In genomic region chr5:168651654-168652053, GRCh38 we compare ENCODE assay signal across 11 cellular contexts.
A peak's percentile ranks its signal among the peaks of the same experiment; 100 is the strongest.
DNase-seq lines count a peak whose midpoint lies in the region; ATAC-seq and TF ChIP-seq lines count a peak whose summit lies in the region.
"Had no signal": no experiment of that assay in that cellular context is flagged by ENCODE, and none has a peak within 500 bp of the region (broad histone marks: within the 10 kb centered on the region; RNA-seq: fewer than 3 reads in every experiment).

No MANE protein-coding gene starts in this region.

- no peaks in the 10 kb centered on the region for H3K27me3 ChIP-seq in right atrium auricular region

- peaks cover 0 to 24% of the 10 kb centered on the region in 2 donors for H3K4me1 ChIP-seq in right atrium auricular region

- H3K4me3 ChIP-seq in astrocyte of the spinal cord (ENCODE audit: low read depth, low read length) (no peak overlapping the region), right atrium auricular region (no peak overlapping the region)

- DNase-seq in AG08396 (ENCODE audit: low spot score) (peak; percentile 45), LHCN-M2 (ENCODE audit: low read depth) (peak; percentile 77), astrocyte of the spinal cord (ENCODE audit: low read depth, low spot score) (peak; percentile 53), right atrium auricular region (ENCODE audit: low spot score) (peak; percentile 68), T-helper 2 cell (no peak)
- no peak for DNase-seq in stimulated activated CD4-positive, alpha-beta T cell treated with anti-CD3 and anti-CD28 coated beads, Interleukin-4, amount 100 ng/mL, for 24 hours
- DNase-seq in activated CD4-positive, alpha-beta T cell treated with anti-CD3 and anti-CD28 coated beads for 1 hour = no peak
- DNase-seq: activated T-cell treated with anti-CD3 and anti-CD28 coated beads, Interleukin-2, amount 50 U/mL, for 48 hours; cerebellar nuclear complex; naive B cell had no signal

- H3K27ac ChIP-seq in right atrium auricular region = no peak overlapping the region

- H3K9me3 ChIP-seq in right atrium auricular region = no peaks in the 10 kb centered on the region

- in situ Hi-C loops in astrocyte of the spinal cord (cut with HindIII; ENCODE audit: low sequenced_read_pairs) = no loop called here

- no peak for ATAC-seq in GM21447 (IDR thresholded peaks at IDR 0.05; ENCODE audit: unreplicated experiment)

- H3K36me3 ChIP-seq in right atrium auricular region = no peaks in the 10 kb centered on the region

- TF ChIP-seq CTCF in astrocyte of the spinal cord (IDR thresholded peaks at IDR 0.05; ENCODE audit: low read depth, low read length) (no peak), right atrium auricular region (IDR thresholded peaks at IDR 0.05) (no peak)

Comparison
In these comparisons a context has a peak if more than half of its experiments do, and no peak if none do; other contexts are left out.
1. DNase-seq: peak in AG08396 (single experiment), LHCN-M2 (single experiment), astrocyte of the spinal cord (single experiment) and right atrium auricular region (single experiment); none in T-helper 2 cell (0 of 5), stimulated activated CD4-positive, alpha-beta T cell treated with anti-CD3 and anti-CD28 coated beads, Interleukin-4, amount 100 ng/mL, for 24 hours (single experiment) and activated CD4-positive, alpha-beta T cell treated with anti-CD3 and anti-CD28 coated beads for 1 hour (single experiment).